In the genomic region with DNA sequence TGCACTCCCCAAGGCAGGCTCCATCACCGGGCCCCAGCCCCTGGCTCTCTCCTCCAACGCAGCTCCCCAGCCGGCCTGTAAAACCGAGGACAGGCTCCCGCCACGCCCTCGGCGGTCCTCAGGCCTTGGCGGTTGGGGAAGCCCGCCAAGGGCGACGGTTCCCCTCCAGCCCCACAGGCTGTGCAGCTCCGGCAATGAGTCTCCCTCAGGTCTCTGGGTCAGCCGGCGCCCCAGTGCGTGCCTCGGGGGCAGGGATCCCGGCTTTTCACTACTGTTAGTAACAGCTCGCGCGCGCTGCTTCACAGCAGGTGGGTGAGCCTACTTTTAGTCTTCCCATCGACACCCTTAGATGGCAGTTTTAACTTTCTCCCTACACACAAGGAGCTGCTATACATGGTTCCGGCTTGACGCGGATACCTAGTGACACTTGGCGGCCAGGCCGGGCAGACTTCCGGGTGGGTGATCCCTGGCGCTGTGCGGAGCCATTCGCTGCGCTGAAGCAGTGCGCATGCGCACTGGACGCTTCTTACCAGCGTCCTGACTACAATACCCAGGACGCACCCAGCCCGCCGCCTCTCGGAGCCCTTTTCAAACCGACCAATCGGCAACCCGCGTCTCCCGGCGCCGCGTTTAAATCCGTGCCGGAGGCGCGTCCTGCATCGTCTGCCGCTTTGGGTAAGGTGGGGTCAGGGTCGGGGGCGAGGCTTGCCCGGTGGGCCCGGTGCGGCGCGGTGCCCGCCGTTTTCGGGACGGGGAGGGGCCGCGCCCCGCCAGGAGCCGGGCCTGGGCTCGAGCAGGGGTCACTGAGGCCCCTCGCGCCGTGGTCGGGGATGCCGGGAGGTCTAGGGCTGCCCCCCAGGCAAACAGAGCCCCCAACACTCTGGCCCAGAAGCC, we compare ENCODE assay signal across 1 cellular context.
A peak's percentile ranks its signal among the peaks of the same experiment; 100 is the strongest.
TF ChIP-seq lines count a peak whose summit lies in the region.

A gene with protein sequence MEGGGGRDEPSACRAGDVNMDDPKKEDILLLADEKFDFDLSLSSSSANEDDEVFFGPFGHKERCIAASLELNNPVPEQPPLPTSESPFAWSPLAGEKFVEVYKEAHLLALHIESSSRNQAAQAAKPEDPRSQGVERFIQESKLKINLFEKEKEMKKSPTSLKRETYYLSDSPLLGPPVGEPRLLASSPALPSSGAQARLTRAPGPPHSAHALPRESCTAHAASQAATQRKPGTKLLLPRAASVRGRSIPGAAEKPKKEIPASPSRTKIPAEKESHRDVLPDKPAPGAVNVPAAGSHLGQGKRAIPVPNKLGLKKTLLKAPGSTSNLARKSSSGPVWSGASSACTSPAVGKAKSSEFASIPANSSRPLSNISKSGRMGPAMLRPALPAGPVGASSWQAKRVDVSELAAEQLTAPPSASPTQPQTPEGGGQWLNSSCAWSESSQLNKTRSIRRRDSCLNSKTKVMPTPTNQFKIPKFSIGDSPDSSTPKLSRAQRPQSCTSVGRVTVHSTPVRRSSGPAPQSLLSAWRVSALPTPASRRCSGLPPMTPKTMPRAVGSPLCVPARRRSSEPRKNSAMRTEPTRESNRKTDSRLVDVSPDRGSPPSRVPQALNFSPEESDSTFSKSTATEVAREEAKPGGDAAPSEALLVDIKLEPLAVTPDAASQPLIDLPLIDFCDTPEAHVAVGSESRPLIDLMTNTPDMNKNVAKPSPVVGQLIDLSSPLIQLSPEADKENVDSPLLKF (plus strand): TSS at position 614 of the 894 bp plus-strand sequence. CDS start 531 bp downstream, outside the sequence.

TF ChIP-seq in K562, 482 proteins besides CTCF, POLR2A, EP300 and RAD21 (continued from another document and continues in another):
- TF ChIP-seq, protein P1, sequence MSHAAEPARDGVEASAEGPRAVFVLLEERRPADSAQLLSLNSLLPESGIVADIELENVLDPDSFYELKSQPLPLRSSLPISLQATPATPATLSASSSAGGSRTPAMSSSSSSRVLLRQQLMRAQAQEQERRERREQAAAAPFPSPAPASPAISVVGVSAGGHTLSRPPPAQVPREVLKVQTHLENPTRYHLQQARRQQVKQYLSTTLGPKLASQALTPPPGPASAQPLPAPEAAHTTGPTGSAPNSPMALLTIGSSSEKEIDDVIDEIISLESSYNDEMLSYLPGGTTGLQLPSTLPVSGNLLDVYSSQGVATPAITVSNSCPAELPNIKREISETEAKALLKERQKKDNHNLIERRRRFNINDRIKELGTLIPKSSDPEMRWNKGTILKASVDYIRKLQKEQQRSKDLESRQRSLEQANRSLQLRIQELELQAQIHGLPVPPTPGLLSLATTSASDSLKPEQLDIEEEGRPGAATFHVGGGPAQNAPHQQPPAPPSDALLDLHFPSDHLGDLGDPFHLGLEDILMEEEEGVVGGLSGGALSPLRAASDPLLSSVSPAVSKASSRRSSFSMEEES (CRISPR knock-in tag; IDR thresholded peaks at IDR 0.05) = no peak
- TF ChIP-seq, protein P2, sequence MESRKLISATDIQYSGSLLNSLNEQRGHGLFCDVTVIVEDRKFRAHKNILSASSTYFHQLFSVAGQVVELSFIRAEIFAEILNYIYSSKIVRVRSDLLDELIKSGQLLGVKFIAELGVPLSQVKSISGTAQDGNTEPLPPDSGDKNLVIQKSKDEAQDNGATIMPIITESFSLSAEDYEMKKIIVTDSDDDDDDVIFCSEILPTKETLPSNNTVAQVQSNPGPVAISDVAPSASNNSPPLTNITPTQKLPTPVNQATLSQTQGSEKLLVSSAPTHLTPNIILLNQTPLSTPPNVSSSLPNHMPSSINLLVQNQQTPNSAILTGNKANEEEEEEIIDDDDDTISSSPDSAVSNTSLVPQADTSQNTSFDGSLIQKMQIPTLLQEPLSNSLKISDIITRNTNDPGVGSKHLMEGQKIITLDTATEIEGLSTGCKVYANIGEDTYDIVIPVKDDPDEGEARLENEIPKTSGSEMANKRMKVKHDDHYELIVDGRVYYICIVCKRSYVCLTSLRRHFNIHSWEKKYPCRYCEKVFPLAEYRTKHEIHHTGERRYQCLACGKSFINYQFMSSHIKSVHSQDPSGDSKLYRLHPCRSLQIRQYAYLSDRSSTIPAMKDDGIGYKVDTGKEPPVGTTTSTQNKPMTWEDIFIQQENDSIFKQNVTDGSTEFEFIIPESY (CRISPR knock-in tag; IDR thresholded peaks at IDR 0.05) = peak; percentile 30; the same call in 1 of the 2 replicates
- TF ChIP-seq, protein P3, sequence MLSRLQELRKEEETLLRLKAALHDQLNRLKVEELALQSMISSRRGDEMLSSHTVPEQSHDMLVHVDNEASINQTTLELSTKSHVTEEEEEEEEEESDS (CRISPR knock-in tag; IDR thresholded peaks at IDR 0.05) = no peak
- TF ChIP-seq L3MBTL2 (IDR thresholded peaks at IDR 0.05) (peak; percentile 83; the same call in 1 of the 2 replicates), HDAC6 (IDR thresholded peaks at IDR 0.05; ENCODE audit: low read depth, low read length) (no peak), MECOM (CRISPR knock-in tag; IDR thresholded peaks at IDR 0.05) (no peak), SRSF7 (optimal IDR thresholded peaks at IDR 0.05; ENCODE audit: low read depth, low read length) (no peak), ARID4B (CRISPR knock-in tag; IDR thresholded peaks at IDR 0.05) (peak; percentile 79), RBM22 (IDR thresholded peaks at IDR 0.05; ENCODE audit: low read depth, low read length, poor library complexity, severe bottlenecking) (peak; percentile 39), GABPB2 (CRISPR knock-in tag; conservative IDR thresholded peaks at IDR 0.05) (no peak), PYGO2 (tag; IDR thresholded peaks at IDR 0.05) (no peak), MEF2A (IDR thresholded peaks at IDR 0.05; ENCODE audit: control insufficient read depth, low read depth, low read length) (no peak), GATAD2A (IDR thresholded peaks at IDR 0.05) (no peak), AFF1 (IDR thresholded peaks at IDR 0.05; ENCODE audit: low read depth in 1 of 2, partially characterized antibody in 2 of 2) (no peak), TRIM28 (IDR thresholded peaks at IDR 0.05) (no peak), REST (CRISPR knock-in tag; IDR thresholded peaks at IDR 0.05; ENCODE audit: low read depth) (no peak), HNRNPH1 (optimal IDR thresholded peaks at IDR 0.05; ENCODE audit: low read depth, low read length) (no peak), XRCC4 (IDR thresholded peaks at IDR 0.05; ENCODE audit: extremely low read depth, insufficient read depth, insufficient read length) (no peak), HDAC1 (IDR thresholded peaks at IDR 0.05) (0 out of 4 replicates have a peak, but pooled peaks of 1 of the 2 experiments have one; percentile 49)
- TF ChIP-seq, protein P4, sequence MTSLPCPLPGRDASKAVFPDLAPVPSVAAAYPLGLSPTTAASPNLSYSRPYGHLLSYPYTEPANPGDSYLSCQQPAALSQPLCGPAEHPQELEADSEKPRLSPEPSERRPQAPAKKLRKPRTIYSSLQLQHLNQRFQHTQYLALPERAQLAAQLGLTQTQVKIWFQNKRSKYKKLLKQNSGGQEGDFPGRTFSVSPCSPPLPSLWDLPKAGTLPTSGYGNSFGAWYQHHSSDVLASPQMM (CRISPR knock-in tag; IDR thresholded peaks at IDR 0.05) = no peak
